In genomic region chr15:37035349-37035748, GRCh38 we compare ENCODE assay signal across 1 cellular context.
TF ChIP-seq lines count a peak whose summit lies in the region.

No MANE protein-coding gene starts in this region.

TF ChIP-seq in HepG2, 621 proteins besides CTCF, POLR2A, EP300 and RAD21 (continued from another document and continues in another):
- TF ChIP-seq ZBTB26 (CRISPR knock-in tag; IDR thresholded peaks at IDR 0.05; ENCODE audit: borderline replicate concordance) = no peak
- TF ChIP-seq GZF1 (CRISPR knock-in tag; IDR thresholded peaks at IDR 0.05) = no peak
- no peak for TF ChIP-seq EED (CRISPR knock-in tag; IDR thresholded peaks at IDR 0.05)
- TF ChIP-seq THYN1 (CRISPR knock-in tag; IDR thresholded peaks at IDR 0.05; ENCODE audit: borderline replicate concordance, low read depth) = no peak
- TF ChIP-seq, protein P1, sequence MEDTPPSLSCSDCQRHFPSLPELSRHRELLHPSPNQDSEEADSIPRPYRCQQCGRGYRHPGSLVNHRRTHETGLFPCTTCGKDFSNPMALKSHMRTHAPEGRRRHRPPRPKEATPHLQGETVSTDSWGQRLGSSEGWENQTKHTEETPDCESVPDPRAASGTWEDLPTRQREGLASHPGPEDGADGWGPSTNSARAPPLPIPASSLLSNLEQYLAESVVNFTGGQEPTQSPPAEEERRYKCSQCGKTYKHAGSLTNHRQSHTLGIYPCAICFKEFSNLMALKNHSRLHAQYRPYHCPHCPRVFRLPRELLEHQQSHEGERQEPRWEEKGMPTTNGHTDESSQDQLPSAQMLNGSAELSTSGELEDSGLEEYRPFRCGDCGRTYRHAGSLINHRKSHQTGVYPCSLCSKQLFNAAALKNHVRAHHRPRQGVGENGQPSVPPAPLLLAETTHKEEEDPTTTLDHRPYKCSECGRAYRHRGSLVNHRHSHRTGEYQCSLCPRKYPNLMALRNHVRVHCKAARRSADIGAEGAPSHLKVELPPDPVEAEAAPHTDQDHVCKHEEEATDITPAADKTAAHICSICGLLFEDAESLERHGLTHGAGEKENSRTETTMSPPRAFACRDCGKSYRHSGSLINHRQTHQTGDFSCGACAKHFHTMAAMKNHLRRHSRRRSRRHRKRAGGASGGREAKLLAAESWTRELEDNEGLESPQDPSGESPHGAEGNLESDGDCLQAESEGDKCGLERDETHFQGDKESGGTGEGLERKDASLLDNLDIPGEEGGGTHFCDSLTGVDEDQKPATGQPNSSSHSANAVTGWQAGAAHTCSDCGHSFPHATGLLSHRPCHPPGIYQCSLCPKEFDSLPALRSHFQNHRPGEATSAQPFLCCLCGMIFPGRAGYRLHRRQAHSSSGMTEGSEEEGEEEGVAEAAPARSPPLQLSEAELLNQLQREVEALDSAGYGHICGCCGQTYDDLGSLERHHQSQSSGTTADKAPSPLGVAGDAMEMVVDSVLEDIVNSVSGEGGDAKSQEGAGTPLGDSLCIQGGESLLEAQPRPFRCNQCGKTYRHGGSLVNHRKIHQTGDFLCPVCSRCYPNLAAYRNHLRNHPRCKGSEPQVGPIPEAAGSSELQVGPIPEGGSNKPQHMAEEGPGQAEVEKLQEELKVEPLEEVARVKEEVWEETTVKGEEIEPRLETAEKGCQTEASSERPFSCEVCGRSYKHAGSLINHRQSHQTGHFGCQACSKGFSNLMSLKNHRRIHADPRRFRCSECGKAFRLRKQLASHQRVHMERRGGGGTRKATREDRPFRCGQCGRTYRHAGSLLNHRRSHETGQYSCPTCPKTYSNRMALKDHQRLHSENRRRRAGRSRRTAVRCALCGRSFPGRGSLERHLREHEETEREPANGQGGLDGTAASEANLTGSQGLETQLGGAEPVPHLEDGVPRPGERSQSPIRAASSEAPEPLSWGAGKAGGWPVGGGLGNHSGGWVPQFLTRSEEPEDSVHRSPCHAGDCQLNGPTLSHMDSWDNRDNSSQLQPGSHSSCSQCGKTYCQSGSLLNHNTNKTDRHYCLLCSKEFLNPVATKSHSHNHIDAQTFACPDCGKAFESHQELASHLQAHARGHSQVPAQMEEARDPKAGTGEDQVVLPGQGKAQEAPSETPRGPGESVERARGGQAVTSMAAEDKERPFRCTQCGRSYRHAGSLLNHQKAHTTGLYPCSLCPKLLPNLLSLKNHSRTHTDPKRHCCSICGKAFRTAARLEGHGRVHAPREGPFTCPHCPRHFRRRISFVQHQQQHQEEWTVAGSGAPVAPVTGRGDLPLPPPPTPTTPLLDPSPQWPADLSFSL (CRISPR knock-in tag; IDR thresholded peaks at IDR 0.05) = no peak
- TF ChIP-seq PCBP2 (optimal IDR thresholded peaks at IDR 0.05; ENCODE audit: low read depth, low read length, poor library complexity, severe bottlenecking) = no peak
- no peak for TF ChIP-seq ZNF335 (CRISPR knock-in tag; IDR thresholded peaks at IDR 0.05)
- no peak for TF ChIP-seq ZBED4 (CRISPR knock-in tag; IDR thresholded peaks at IDR 0.05; ENCODE audit: borderline replicate concordance)
- TF ChIP-seq ZNF713 (CRISPR knock-in tag; IDR thresholded peaks at IDR 0.05) = no peak
- no peak for TF ChIP-seq JUND (CRISPR knock-in tag; IDR thresholded peaks at IDR 0.05)
- TF ChIP-seq REPIN1 (CRISPR knock-in tag; IDR thresholded peaks at IDR 0.05; ENCODE audit: borderline replicate concordance, low read depth) = no peak
- no peak for TF ChIP-seq SRF (IDR thresholded peaks at IDR 0.05; ENCODE audit: low read depth, low read length)
- TF ChIP-seq KDM6A (CRISPR knock-in tag; IDR thresholded peaks at IDR 0.05; ENCODE audit: low read depth) = 0 out of 2 replicates have a peak, but pooled peaks have one; percentile 27
- TF ChIP-seq HOXD1 (CRISPR knock-in tag; IDR thresholded peaks at IDR 0.05) = no peak
- no peak; the same call in 1 of the 2 replicates for TF ChIP-seq EHMT2 (IDR thresholded peaks at IDR 0.05; ENCODE audit: borderline replicate concordance, low read depth, low read length)
- TF ChIP-seq SOX5 (CRISPR knock-in tag; IDR thresholded peaks at IDR 0.05; ENCODE audit: borderline replicate concordance) = peak; percentile 11; the same call in 1 of the 2 replicates
- TF ChIP-seq REXO4 (CRISPR knock-in tag; IDR thresholded peaks at IDR 0.05; ENCODE audit: borderline replicate concordance) = no peak
- no peak for TF ChIP-seq SPEN (CRISPR knock-in tag; IDR thresholded peaks at IDR 0.05; ENCODE audit: low read depth)
- no peak for TF ChIP-seq ZNF772 (CRISPR knock-in tag; IDR thresholded peaks at IDR 0.05)
- no peak for TF ChIP-seq MAFK (conservative IDR thresholded peaks at IDR 0.05 in 1 of 2, IDR thresholded peaks at IDR 0.05 in 1 of 2; ENCODE audit: low read length in 2 of 2)
- TF ChIP-seq, protein P2, sequence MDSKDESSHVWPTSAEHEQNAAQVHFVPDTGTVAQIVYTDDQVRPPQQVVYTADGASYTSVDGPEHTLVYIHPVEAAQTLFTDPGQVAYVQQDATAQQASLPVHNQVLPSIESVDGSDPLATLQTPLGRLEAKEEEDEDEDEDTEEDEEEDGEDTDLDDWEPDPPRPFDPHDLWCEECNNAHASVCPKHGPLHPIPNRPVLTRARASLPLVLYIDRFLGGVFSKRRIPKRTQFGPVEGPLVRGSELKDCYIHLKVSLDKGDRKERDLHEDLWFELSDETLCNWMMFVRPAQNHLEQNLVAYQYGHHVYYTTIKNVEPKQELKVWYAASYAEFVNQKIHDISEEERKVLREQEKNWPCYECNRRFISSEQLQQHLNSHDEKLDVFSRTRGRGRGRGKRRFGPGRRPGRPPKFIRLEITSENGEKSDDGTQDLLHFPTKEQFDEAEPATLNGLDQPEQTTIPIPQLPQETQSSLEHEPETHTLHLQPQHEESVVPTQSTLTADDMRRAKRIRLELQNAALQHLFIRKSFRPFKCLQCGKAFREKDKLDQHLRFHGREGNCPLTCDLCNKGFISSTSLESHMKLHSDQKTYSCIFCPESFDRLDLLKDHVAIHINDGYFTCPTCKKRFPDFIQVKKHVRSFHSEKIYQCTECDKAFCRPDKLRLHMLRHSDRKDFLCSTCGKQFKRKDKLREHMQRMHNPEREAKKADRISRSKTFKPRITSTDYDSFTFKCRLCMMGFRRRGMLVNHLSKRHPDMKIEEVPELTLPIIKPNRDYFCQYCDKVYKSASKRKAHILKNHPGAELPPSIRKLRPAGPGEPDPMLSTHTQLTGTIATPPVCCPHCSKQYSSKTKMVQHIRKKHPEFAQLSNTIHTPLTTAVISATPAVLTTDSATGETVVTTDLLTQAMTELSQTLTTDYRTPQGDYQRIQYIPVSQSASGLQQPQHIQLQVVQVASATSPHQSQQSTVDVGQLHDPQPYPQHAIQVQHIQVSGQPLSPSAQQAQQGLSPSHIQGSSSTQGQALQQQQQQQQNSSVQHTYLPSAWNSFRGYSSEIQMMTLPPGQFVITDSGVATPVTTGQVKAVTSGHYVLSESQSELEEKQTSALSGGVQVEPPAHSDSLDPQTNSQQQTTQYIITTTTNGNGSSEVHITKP (CRISPR knock-in tag; IDR thresholded peaks at IDR 0.05; ENCODE audit: low read depth) = no peak
- TF ChIP-seq HNF4G (IDR thresholded peaks at IDR 0.05; ENCODE audit: borderline replicate concordance, low read depth, low read length) = peak; percentile 30; the same call in 1 of the 2 replicates
- TF ChIP-seq HNF4G (CRISPR knock-in tag; IDR thresholded peaks at IDR 0.05; ENCODE audit: borderline replicate concordance, low read depth) = no peak
- no peak for TF ChIP-seq NR3C1 (CRISPR knock-in tag; IDR thresholded peaks at IDR 0.05)
- no peak for TF ChIP-seq RBFOX2 (IDR thresholded peaks at IDR 0.05; ENCODE audit: low read depth, low read length)
- TF ChIP-seq PITX1 (CRISPR knock-in tag; IDR thresholded peaks at IDR 0.05) = peak; percentile 82
- no peak for TF ChIP-seq IRX3 (CRISPR knock-in tag; IDR thresholded peaks at IDR 0.05; ENCODE audit: borderline replicate concordance, low read depth)
- TF ChIP-seq PTBP1 (IDR thresholded peaks at IDR 0.05; ENCODE audit: low read depth, low read length, poor library complexity, severe bottlenecking) = no peak
- TF ChIP-seq TBX2 (CRISPR knock-in tag; IDR thresholded peaks at IDR 0.05; ENCODE audit: borderline replicate concordance) = peak; percentile 67
- TF ChIP-seq GABPA (IDR thresholded peaks at IDR 0.05; ENCODE audit: low read depth, low read length) = no peak
- TF ChIP-seq GABPA (CRISPR knock-in tag; IDR thresholded peaks at IDR 0.05; ENCODE audit: low read depth) = no peak
- peak; percentile 59 for TF ChIP-seq TEAD3 (CRISPR knock-in tag; optimal IDR thresholded peaks at IDR 0.05; ENCODE audit: borderline replicate concordance)
- TF ChIP-seq, protein P3, sequence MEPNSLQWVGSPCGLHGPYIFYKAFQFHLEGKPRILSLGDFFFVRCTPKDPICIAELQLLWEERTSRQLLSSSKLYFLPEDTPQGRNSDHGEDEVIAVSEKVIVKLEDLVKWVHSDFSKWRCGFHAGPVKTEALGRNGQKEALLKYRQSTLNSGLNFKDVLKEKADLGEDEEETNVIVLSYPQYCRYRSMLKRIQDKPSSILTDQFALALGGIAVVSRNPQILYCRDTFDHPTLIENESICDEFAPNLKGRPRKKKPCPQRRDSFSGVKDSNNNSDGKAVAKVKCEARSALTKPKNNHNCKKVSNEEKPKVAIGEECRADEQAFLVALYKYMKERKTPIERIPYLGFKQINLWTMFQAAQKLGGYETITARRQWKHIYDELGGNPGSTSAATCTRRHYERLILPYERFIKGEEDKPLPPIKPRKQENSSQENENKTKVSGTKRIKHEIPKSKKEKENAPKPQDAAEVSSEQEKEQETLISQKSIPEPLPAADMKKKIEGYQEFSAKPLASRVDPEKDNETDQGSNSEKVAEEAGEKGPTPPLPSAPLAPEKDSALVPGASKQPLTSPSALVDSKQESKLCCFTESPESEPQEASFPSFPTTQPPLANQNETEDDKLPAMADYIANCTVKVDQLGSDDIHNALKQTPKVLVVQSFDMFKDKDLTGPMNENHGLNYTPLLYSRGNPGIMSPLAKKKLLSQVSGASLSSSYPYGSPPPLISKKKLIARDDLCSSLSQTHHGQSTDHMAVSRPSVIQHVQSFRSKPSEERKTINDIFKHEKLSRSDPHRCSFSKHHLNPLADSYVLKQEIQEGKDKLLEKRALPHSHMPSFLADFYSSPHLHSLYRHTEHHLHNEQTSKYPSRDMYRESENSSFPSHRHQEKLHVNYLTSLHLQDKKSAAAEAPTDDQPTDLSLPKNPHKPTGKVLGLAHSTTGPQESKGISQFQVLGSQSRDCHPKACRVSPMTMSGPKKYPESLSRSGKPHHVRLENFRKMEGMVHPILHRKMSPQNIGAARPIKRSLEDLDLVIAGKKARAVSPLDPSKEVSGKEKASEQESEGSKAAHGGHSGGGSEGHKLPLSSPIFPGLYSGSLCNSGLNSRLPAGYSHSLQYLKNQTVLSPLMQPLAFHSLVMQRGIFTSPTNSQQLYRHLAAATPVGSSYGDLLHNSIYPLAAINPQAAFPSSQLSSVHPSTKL (CRISPR knock-in tag; IDR thresholded peaks at IDR 0.05) = peak; percentile 54
- peak; percentile 79 for TF ChIP-seq PHF21A (CRISPR knock-in tag; IDR thresholded peaks at IDR 0.05)
- peak; percentile 61 for TF ChIP-seq NR2F6 (IDR thresholded peaks at IDR 0.05)
- peak; percentile 62 for TF ChIP-seq NR2F6 (CRISPR knock-in tag; IDR thresholded peaks at IDR 0.05)
- peak; percentile 25; the same call in 1 of the 2 replicates for TF ChIP-seq NCOA2 (CRISPR knock-in tag; IDR thresholded peaks at IDR 0.05)
- TF ChIP-seq EEA1 (CRISPR knock-in tag; IDR thresholded peaks at IDR 0.05; ENCODE audit: borderline replicate concordance) = no peak
- TF ChIP-seq, protein P4, sequence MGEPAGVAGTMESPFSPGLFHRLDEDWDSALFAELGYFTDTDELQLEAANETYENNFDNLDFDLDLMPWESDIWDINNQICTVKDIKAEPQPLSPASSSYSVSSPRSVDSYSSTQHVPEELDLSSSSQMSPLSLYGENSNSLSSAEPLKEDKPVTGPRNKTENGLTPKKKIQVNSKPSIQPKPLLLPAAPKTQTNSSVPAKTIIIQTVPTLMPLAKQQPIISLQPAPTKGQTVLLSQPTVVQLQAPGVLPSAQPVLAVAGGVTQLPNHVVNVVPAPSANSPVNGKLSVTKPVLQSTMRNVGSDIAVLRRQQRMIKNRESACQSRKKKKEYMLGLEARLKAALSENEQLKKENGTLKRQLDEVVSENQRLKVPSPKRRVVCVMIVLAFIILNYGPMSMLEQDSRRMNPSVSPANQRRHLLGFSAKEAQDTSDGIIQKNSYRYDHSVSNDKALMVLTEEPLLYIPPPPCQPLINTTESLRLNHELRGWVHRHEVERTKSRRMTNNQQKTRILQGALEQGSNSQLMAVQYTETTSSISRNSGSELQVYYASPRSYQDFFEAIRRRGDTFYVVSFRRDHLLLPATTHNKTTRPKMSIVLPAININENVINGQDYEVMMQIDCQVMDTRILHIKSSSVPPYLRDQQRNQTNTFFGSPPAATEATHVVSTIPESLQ (CRISPR knock-in tag; conservative IDR thresholded peaks at IDR 0.05) = no peak
- TF ChIP-seq CREB1 (IDR thresholded peaks at IDR 0.05) = no peak
- TF ChIP-seq CREB1 (CRISPR knock-in tag; IDR thresholded peaks at IDR 0.05) = peak; percentile 63
- TF ChIP-seq NFATC3 (CRISPR knock-in tag; IDR thresholded peaks at IDR 0.05) = no peak
- TF ChIP-seq RFX3 (CRISPR knock-in tag; IDR thresholded peaks at IDR 0.05) = no peak
